Comparison of ENCODE assay signal across 1 cellular context in genomic region chr12:102962532-102962931, GRCh38.
TF ChIP-seq lines count a peak whose summit lies in the region.

No MANE protein-coding gene starts in this region.

TF ChIP-seq in WTC11, 78 proteins besides CTCF, POLR2A, EP300 and RAD21 (continued from another document):
- TF ChIP-seq ATF2 (CRISPR knock-in tag; IDR thresholded peaks at IDR 0.05; ENCODE audit: borderline replicate concordance, low read depth), result no peak
- no peak for TF ChIP-seq GABPB1 (CRISPR knock-in tag; IDR thresholded peaks at IDR 0.05)
TF ChIP-seq in WTC11: peak in this region for 0.
